ENCODE assay signal across 6 cellular contexts in genomic region chr19:8767257-8767656, GRCh38. TPM values are rescaled to one million over a fixed set of nuclear protein-coding genes. Genes with fewer than 3 reads are reported as not detected.
"Had no signal": no experiment of that assay in that cellular context is flagged by ENCODE, and none has a peak within 500 bp of the region (broad histone marks: within the 10 kb centered on the region; RNA-seq: fewer than 3 reads in every experiment).

No MANE protein-coding gene starts in this region.

RNA-seq across cellular contexts. Expression of gene OR2Z1, which starts 45.8 kb away (rescaled TPM):
- total RNA-seq: K562, M059J, PC-3, Peyer's patch, Right ventricle myocardium superior, SJSA1 had no signal
